10 cellular contexts compared by ENCODE assay signal in genomic region chr19:50344661-50345318, GRCh38. TPM values are rescaled to one million over a fixed set of nuclear protein-coding genes. Genes with fewer than 3 reads are reported as not detected.
DNase-seq lines count a peak whose midpoint lies in the region; ATAC-seq and TF ChIP-seq lines count a peak whose summit lies in the region.
"Had no signal": no experiment of that assay in that cellular context is flagged by ENCODE, and none has a peak within 500 bp of the region (broad histone marks: within the 10 kb centered on the region; RNA-seq: fewer than 3 reads in every experiment).

No MANE protein-coding gene starts in this region.

- no peaks in the 10 kb centered on the region for H3K9me2 ChIP-seq in DOHH2 (replicated peaks; ENCODE audit: control insufficient read depth, low read length)

- H3K27ac ChIP-seq in DOHH2 (ENCODE audit: low read depth, low read length) (peak overlapping the region; percentile 99), coronary artery (no peak overlapping the region), sigmoid colon (no peak overlapping the region), mammary epithelial cell (ENCODE audit: insufficient read depth, low read depth, low read length) (no peak overlapping the region), endodermal cell (ENCODE audit: low read depth, low read length) (no peak overlapping the region)
- H3K27ac ChIP-seq: SJSA1 had no signal

- H2AFZ ChIP-seq in mammary epithelial cell (ENCODE audit: low read depth, low read length), result no peak overlapping the region

- intact Hi-C loops in sigmoid colon (cut with DNase I), result no loop called here
- intact Hi-C loops in mammary epithelial cell (cut with micrococcal nuclease), result no loop called here

- no peak overlapping the region for H3K27ac Mint-ChIP-seq in central memory CD8-positive, alpha-beta T cell (ENCODE audit: low read depth)
- H3K27ac Mint-ChIP-seq in endodermal cell, result no peak overlapping the region

- no peaks in the 10 kb centered on the region for H3K9me3 ChIP-seq in DOHH2 (ENCODE audit: control insufficient read depth, insufficient read depth, low read length)
- H3K9me3 ChIP-seq in sigmoid colon, result peaks cover 0 to 5% (median 2%) of the 10 kb centered on the region in 4 donors
- H3K9me3 ChIP-seq in mammary epithelial cell (replicated peaks; ENCODE audit: insufficient read depth, low read length), result no peaks in the 10 kb centered on the region
- peaks cover 7% of the 10 kb centered on the region for H3K9me3 ChIP-seq in endodermal cell (ENCODE audit: control insufficient read depth, low read length)
- H3K9me3 ChIP-seq: SJSA1 had no signal

- H3K9ac ChIP-seq in mammary epithelial cell (ENCODE audit: insufficient read depth, low read length) (no peak overlapping the region), endodermal cell (ENCODE audit: extremely low read depth, low read length, poor library complexity, severe bottlenecking) (no peak overlapping the region)

- peaks cover 15% of the 10 kb centered on the region for H3K4me1 Mint-ChIP-seq in central memory CD8-positive, alpha-beta T cell
- no peaks in the 10 kb centered on the region for H3K4me1 Mint-ChIP-seq in endodermal cell

- H3K4me2 ChIP-seq in DOHH2 (ENCODE audit: low read length) (peak overlapping the region; percentile 84), mammary epithelial cell (ENCODE audit: insufficient read depth, low read depth, low read length) (no peak overlapping the region)

- H3K4me1 ChIP-seq in DOHH2 (ENCODE audit: control insufficient read depth, low read length) (peaks cover 87% of the 10 kb centered on the region), sigmoid colon (no peaks in the 10 kb centered on the region), mammary epithelial cell (ENCODE audit: insufficient read depth, low read length) (no peaks in the 10 kb centered on the region), endodermal cell (ENCODE audit: control insufficient read depth, insufficient read depth, low read length) (no peaks in the 10 kb centered on the region)
- H3K4me1 ChIP-seq: SJSA1 had no signal

- TF ChIP-seq EP300 in sigmoid colon (IDR thresholded peaks at IDR 0.05), result no peak

- CTCF ChIA-PET in mammary epithelial cell (lab: Charles Lee; ENCODE audit: low non-redundant PET), result no interaction called here

- H3K36me3 ChIP-seq in DOHH2 (ENCODE audit: control insufficient read depth, low read length) (peaks cover 36% of the 10 kb centered on the region), sigmoid colon (no peaks in the 10 kb centered on the region), mammary epithelial cell (ENCODE audit: insufficient read depth, low read length) (no peaks in the 10 kb centered on the region), endodermal cell (ENCODE audit: control insufficient read depth, insufficient read depth, low read length) (no peaks in the 10 kb centered on the region)
- H3K36me3 ChIP-seq: SJSA1 had no signal

- H3K4me3 Mint-ChIP-seq in central memory CD8-positive, alpha-beta T cell, result no peak overlapping the region
- H3K4me3 Mint-ChIP-seq in endodermal cell, result no peak overlapping the region

- no TSS peak for BruUV-seq in mammary epithelial cell (replicated peaks; lab: Mats Ljungman, UMichigan)

- TF ChIP-seq CTCF in DOHH2 (IDR thresholded peaks at IDR 0.05; ENCODE audit: low read depth, low read length, poor library complexity, severe bottlenecking) (no peak), coronary artery (IDR thresholded peaks at IDR 0.05) (no peak), sigmoid colon (IDR thresholded peaks at IDR 0.05) (no peak), mammary epithelial cell (conservative IDR thresholded peaks at IDR 0.05 in 1 of 2, IDR thresholded peaks at IDR 0.05 in 1 of 2; ENCODE audit: extremely low read depth in 1 of 2, insufficient read depth in 1 of 2, low read depth in 1 of 2, low read length in 2 of 2) (no peak), endodermal cell (conservative IDR thresholded peaks at IDR 0.05) (no peak)

- 59 to 60% methylated on average over 8 of the region's 8 CpGs for WGBS in sigmoid colon, 2 donors
- WGBS in mammary epithelial cell (ENCODE audit: low coverage, missing lambda C conversion rate), result 49% methylated on average over 7 of the region's 8 CpGs
- WGBS in endodermal cell (ENCODE audit: insufficient coverage in 1 of 2, insufficient read length in 1 of 2), 2 experiments, result 73 to 79% methylated on average over 4 to 8 of the region's 8 CpGs

- peak; percentile 44 for ATAC-seq in HG03439 (IDR thresholded peaks at IDR 0.05; ENCODE audit: unreplicated experiment)
- ATAC-seq in central memory CD8-positive, alpha-beta T cell (replicated peaks; ENCODE audit: extremely low read depth, poor library complexity, severe bottlenecking), result peak; percentile 52

- H3K4me3 ChIP-seq in DOHH2 (ENCODE audit: low read length) (peak overlapping the region; percentile 83), coronary artery (no peak overlapping the region), sigmoid colon (no peak overlapping the region), mammary epithelial cell (replicated peaks in 1 of 3; ENCODE audit: insufficient read depth in 1 of 3, low read depth in 2 of 3, low read length in 3 of 3) (no peak overlapping the region), endodermal cell (ENCODE audit: low read length) (no peak overlapping the region)
- H3K4me3 ChIP-seq: SJSA1 had no signal

- in situ Hi-C loops in mammary epithelial cell (cut with MboI; ENCODE audit: low sequenced_read_pairs in 2 of 2), result no loop called here

- H3K27me3 Mint-ChIP-seq in central memory CD8-positive, alpha-beta T cell, result peaks cover 10% of the 10 kb centered on the region
- H3K27me3 Mint-ChIP-seq in endodermal cell (ENCODE audit: insufficient read depth), result no peaks in the 10 kb centered on the region

- dilution Hi-C loops in mammary epithelial cell (cut with HindIII; ENCODE audit: low sequenced_read_pairs), result no loop called here

- H3K79me2 ChIP-seq in DOHH2 (ENCODE audit: control insufficient read depth, low read length) (peaks cover 50% of the 10 kb centered on the region), mammary epithelial cell (ENCODE audit: insufficient read depth, low read length) (no peaks in the 10 kb centered on the region)

- H3K27me3 ChIP-seq in DOHH2 (ENCODE audit: control insufficient read depth, low read length) (no peaks in the 10 kb centered on the region), sigmoid colon (no peaks in the 10 kb centered on the region), mammary epithelial cell (ENCODE audit: insufficient read depth, low read length) (no peaks in the 10 kb centered on the region), endodermal cell (ENCODE audit: control insufficient read depth, insufficient read depth, low read length, poor library complexity, severe bottlenecking) (no peaks in the 10 kb centered on the region)
- H3K27me3 ChIP-seq: SJSA1 had no signal

- H3K9me3 Mint-ChIP-seq in central memory CD8-positive, alpha-beta T cell, result no peaks in the 10 kb centered on the region
- peaks cover 10% of the 10 kb centered on the region for H3K9me3 Mint-ChIP-seq in endodermal cell

- H4K20me1 ChIP-seq in DOHH2 (ENCODE audit: control insufficient read depth, insufficient read depth, low read depth, low read length) (no peaks in the 10 kb centered on the region), mammary epithelial cell (ENCODE audit: insufficient read depth, low read length) (no peaks in the 10 kb centered on the region)

- peak; percentile 88 for TF ChIP-seq POLR2A in GM19193 (IDR thresholded peaks at IDR 0.05; ENCODE audit: extremely low read depth, insufficient read depth, insufficient read length)
- TF ChIP-seq POLR2A in sigmoid colon (IDR thresholded peaks at IDR 0.05), result no peak

- DNase-seq in central memory CD8-positive, alpha-beta T cell (ENCODE audit: low spot score in 2 of 2), result no peak
- DNase-seq in coronary artery (ENCODE audit: low spot score) (no peak), sigmoid colon (no peak), mammary epithelial cell (no peak), endodermal cell (no peak)
- DNase-seq: Calu3 had no signal

- peaks cover 2% of the 10 kb centered on the region for H3K36me3 Mint-ChIP-seq in central memory CD8-positive, alpha-beta T cell (ENCODE audit: insufficient read depth)
- peaks cover 19% of the 10 kb centered on the region for H3K36me3 Mint-ChIP-seq in endodermal cell (ENCODE audit: low read depth)

- peaks cover 55% of the 10 kb centered on the region for H3F3A ChIP-seq in DOHH2 (ENCODE audit: control insufficient read depth, insufficient read depth)

RNA-seq across cellular contexts. Expression of gene KCNC3, which starts 15.6 kb away (rescaled TPM):
- total RNA-seq in sigmoid colon (under 1 TPM in 2 of 4 donors, not detected in 2; 0.36 to 0.83 TPM), mammary epithelial cell (under 1 TPM; 0.09 to 0.67 TPM), endodermal cell (10 to 100 TPM in 1 of 2 donors, 1 to 10 TPM in 1; 8.6 to 10.7 TPM)
- polyA plus RNA-seq in sigmoid colon (1 to 10 TPM in 1 of 3 donors, under 1 TPM in 1, not detected in 1; 0.92 to 1.6 TPM), mammary epithelial cell (not detected)
- polyA minus RNA-seq in mammary epithelial cell, result not detected
- 3.8 TPM for polyA plus RNA-seq in endodermal cell (2013, experiment 1 of 2)
- polyA plus RNA-seq in endodermal cell (2013, experiment 2 of 2), result 4.2 TPM
- total RNA-seq: SJSA1 had no signal

RNA-seq across cellular contexts. Expression of gene NAPSA, which starts 20.6 kb away (rescaled TPM):
- total RNA-seq in sigmoid colon (under 1 TPM in 2 of 4 donors, not detected in 2; 0.55 to 0.95 TPM), mammary epithelial cell (1 to 10 TPM in 1 of 2 donors, under 1 TPM in 1; 0.75 to 1.3 TPM), endodermal cell (1 to 10 TPM in 1 of 2 donors, under 1 TPM in 1; 0.91 to 1.5 TPM)
- polyA plus RNA-seq in sigmoid colon (1 to 10 TPM in 2 of 3 donors, under 1 TPM in 1; 0.69 to 2.4 (median 2.0) TPM), mammary epithelial cell (0.24 TPM)
- polyA minus RNA-seq in mammary epithelial cell, result not detected
- 0.14 TPM for polyA plus RNA-seq in endodermal cell (2013, experiment 1 of 2)
- 0.33 TPM for polyA plus RNA-seq in endodermal cell (2013, experiment 2 of 2)
- total RNA-seq: SJSA1 had no signal

RNA-seq across cellular contexts. Expression of gene NR1H2, which starts 31.5 kb away (rescaled TPM):
- total RNA-seq in sigmoid colon (100 to 1,000 TPM in 3 of 4 donors, 10 to 100 TPM in 1; 92.5 to 143 (median 109) TPM), mammary epithelial cell (10 to 100 TPM; 53.8 to 65.5 TPM), endodermal cell (10 to 100 TPM; 40.4 to 42.7 TPM)
- polyA plus RNA-seq in sigmoid colon (10 to 100 TPM; 58.9 to 72.8 (median 65.4) TPM), mammary epithelial cell (33.4 TPM)
- polyA minus RNA-seq in mammary epithelial cell, result 11.7 TPM
- 21.3 TPM for polyA plus RNA-seq in endodermal cell (2013, experiment 1 of 2)
- 21.2 TPM for polyA plus RNA-seq in endodermal cell (2013, experiment 2 of 2)

RNA-seq across cellular contexts. Expression of gene POLD1, which starts 39.4 kb away (rescaled TPM):
- total RNA-seq in sigmoid colon, result 10 to 100 TPM in 3 of 4 donors, 1 to 10 TPM in 1; 9.6 to 20.5 (median 10.0) TPM
- polyA plus RNA-seq in sigmoid colon, result 10 to 100 TPM; 10.8 to 44.2 (median 19.0) TPM
- 10 to 100 TPM; 16.3 to 49.8 TPM for total RNA-seq in mammary epithelial cell
- polyA plus RNA-seq in mammary epithelial cell, result 31.7 TPM
- polyA minus RNA-seq in mammary epithelial cell, result 20.7 TPM
- 100 to 1,000 TPM; 106 to 127 TPM for total RNA-seq in endodermal cell
- polyA plus RNA-seq in endodermal cell (2013, experiment 1 of 2), result 68.6 TPM
- polyA plus RNA-seq in endodermal cell (2013, experiment 2 of 2), result 68.1 TPM

Comparison
In these comparisons a context has a peak if more than half of its experiments do, and no peak if none do; other contexts are left out.
1. RNA of gene KCNC3, which starts 15.6 kb away (total RNA-seq): 8.6 to 10.7 TPM in endodermal cell; 0.09 to 0.67 TPM in mammary epithelial cell and 0.36 to 0.83 TPM in sigmoid colon; every median in the first group is over 4 times any median in the second.